Comparison of ENCODE assay signal across 1 cellular context in the genomic region with DNA sequence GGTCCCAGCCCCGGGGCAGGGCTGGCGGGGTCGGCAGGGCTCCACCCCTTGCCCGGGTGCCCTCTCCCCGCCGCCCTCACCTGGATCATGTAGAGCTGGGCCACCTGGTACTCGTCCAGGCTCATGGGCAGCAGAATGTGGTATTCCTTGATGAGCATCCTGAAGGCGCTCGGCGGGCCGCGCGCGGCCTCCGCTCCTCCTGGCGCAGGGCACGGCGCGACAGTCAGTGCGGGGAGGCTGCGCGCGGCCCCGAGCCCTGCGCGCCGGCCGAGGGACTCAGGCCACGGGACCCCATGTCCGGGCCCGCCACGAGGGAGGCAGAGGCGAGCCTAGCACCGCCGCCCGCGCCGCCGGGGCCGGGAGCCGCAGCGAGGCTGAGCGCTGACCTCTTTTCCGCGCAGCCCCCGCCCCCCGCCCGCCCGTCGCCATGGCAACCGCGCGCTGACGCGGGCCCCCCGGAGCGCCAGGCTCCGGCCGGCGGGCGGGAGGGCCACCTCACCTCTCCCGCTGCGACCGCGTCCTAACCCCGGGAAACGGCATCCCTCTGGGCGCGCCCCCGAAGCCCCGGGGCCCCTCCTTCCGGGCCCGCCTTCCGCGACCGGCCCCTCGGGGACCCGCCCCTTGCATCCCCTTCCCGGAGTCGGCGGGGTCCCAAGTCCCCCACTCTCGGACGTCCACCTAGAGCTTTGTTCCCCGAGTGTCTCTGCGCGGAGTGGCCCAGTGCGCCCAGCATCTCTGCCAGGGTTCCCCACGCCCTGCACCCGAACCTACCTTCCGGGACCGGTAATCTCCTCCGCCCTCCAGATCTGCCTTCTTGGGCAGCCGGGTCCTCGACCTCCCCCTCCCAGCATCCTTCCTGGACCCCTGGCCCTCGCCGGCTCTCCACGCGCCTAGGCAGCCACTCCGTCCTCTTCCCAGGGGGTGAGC.
A peak's percentile ranks its signal among the peaks of the same experiment; 100 is the strongest.
TF ChIP-seq lines count a peak whose summit lies in the region.

No MANE protein-coding gene starts in this region.

TF ChIP-seq in K562, 482 proteins besides CTCF, POLR2A, EP300 and RAD21 (continued from another document):
- TF ChIP-seq RFX1 (IDR thresholded peaks at IDR 0.05), result peak; percentile 58; the same call in 1 of the 2 replicates
- TF ChIP-seq, protein P1, sequence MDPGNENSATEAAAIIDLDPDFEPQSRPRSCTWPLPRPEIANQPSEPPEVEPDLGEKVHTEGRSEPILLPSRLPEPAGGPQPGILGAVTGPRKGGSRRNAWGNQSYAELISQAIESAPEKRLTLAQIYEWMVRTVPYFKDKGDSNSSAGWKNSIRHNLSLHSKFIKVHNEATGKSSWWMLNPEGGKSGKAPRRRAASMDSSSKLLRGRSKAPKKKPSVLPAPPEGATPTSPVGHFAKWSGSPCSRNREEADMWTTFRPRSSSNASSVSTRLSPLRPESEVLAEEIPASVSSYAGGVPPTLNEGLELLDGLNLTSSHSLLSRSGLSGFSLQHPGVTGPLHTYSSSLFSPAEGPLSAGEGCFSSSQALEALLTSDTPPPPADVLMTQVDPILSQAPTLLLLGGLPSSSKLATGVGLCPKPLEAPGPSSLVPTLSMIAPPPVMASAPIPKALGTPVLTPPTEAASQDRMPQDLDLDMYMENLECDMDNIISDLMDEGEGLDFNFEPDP (CRISPR knock-in tag; IDR thresholded peaks at IDR 0.05), result no peak
- TF ChIP-seq SREBF1 (IDR thresholded peaks at IDR 0.05; ENCODE audit: borderline replicate concordance, low read depth, low read length), result no peak
- no peak for TF ChIP-seq CHAMP1 (IDR thresholded peaks at IDR 0.05)
- TF ChIP-seq ZC3H4 (CRISPR knock-in tag; IDR thresholded peaks at IDR 0.05; ENCODE audit: borderline replicate concordance), result no peak
- no peak for TF ChIP-seq RNF219 (CRISPR knock-in tag; IDR thresholded peaks at IDR 0.05)
- peak; percentile 64; the same call in 1 of the 2 replicates for TF ChIP-seq RBFOX2 (IDR thresholded peaks at IDR 0.05; ENCODE audit: low read depth, low read length)
- no peak for TF ChIP-seq THRAP3 (IDR thresholded peaks at IDR 0.05; ENCODE audit: borderline replicate concordance)
- peak; percentile 58; the same call in 1 of the 2 replicates for TF ChIP-seq FOXP1 (CRISPR knock-in tag; IDR thresholded peaks at IDR 0.05)
- no peak for TF ChIP-seq ZNF717 (CRISPR knock-in tag; IDR thresholded peaks at IDR 0.05)
- TF ChIP-seq RFX7 (CRISPR knock-in tag; IDR thresholded peaks at IDR 0.05), result no peak
TF ChIP-seq in K562: peak in this region for 23.
